Comparison of ENCODE assay signal across 1 cellular context in the genomic region with DNA sequence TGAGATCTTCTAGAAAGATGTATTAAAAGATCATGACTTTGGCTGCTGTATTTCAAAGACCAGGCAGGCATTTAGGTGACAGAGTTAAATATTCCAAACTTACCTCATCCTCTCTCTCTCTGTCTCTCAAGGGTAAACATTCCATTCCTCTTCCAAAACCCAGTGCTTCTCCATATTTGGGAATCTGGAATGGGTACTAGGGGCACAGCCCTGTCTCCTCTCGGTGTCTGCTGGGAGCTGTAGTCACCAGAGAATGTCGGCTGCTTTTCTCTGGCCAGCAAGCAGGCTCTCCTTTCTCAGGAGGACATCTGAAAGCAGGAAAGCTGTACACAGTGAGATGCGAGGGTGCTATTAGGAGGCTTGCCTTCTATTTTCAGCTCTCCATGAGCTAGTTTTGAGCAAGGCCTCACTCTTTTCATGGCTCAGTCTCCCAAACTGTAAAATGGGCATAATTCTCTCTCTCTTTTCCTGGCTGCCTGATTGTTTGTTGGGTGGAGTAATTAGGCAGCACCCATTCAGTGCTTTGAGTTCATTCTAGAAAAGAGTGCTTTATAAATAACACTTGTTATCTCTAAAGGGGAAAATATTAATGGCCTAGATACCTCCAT.
TF ChIP-seq lines count a peak whose summit lies in the region.

No MANE protein-coding gene starts in this region.

TF ChIP-seq in A549, 52 proteins besides CTCF, POLR2A, EP300 and RAD21 (continued from another document):
- TF ChIP-seq PBX3 (IDR thresholded peaks at IDR 0.05) (no peak), MYC (IDR thresholded peaks at IDR 0.05; ENCODE audit: borderline replicate concordance, low read length) (no peak), HMGXB4 (CRISPR knock-in tag; IDR thresholded peaks at IDR 0.05; ENCODE audit: borderline replicate concordance) (no peak), NFE2L2 (conservative IDR thresholded peaks at IDR 0.05; ENCODE audit: low read length) (no peak), ZC3H11A (IDR thresholded peaks at IDR 0.05) (no peak), MAFK (IDR thresholded peaks at IDR 0.05; ENCODE audit: partially characterized antibody) (no peak), ESRRA (IDR thresholded peaks at IDR 0.05; ENCODE audit: borderline replicate concordance, low read length) (no peak), ZFP36 (IDR thresholded peaks at IDR 0.05; ENCODE audit: borderline replicate concordance, partially characterized antibody) (no peak), PHF8 (IDR thresholded peaks at IDR 0.05; ENCODE audit: borderline replicate concordance, low read depth) (no peak), EHMT2 (IDR thresholded peaks at IDR 0.05; ENCODE audit: low read depth) (no peak), CHD2 (IDR thresholded peaks at IDR 0.05; ENCODE audit: low read length, partially characterized antibody) (no peak), KDM1A (IDR thresholded peaks at IDR 0.05; ENCODE audit: low read depth) (no peak)
- TF ChIP-seq, protein P1, sequence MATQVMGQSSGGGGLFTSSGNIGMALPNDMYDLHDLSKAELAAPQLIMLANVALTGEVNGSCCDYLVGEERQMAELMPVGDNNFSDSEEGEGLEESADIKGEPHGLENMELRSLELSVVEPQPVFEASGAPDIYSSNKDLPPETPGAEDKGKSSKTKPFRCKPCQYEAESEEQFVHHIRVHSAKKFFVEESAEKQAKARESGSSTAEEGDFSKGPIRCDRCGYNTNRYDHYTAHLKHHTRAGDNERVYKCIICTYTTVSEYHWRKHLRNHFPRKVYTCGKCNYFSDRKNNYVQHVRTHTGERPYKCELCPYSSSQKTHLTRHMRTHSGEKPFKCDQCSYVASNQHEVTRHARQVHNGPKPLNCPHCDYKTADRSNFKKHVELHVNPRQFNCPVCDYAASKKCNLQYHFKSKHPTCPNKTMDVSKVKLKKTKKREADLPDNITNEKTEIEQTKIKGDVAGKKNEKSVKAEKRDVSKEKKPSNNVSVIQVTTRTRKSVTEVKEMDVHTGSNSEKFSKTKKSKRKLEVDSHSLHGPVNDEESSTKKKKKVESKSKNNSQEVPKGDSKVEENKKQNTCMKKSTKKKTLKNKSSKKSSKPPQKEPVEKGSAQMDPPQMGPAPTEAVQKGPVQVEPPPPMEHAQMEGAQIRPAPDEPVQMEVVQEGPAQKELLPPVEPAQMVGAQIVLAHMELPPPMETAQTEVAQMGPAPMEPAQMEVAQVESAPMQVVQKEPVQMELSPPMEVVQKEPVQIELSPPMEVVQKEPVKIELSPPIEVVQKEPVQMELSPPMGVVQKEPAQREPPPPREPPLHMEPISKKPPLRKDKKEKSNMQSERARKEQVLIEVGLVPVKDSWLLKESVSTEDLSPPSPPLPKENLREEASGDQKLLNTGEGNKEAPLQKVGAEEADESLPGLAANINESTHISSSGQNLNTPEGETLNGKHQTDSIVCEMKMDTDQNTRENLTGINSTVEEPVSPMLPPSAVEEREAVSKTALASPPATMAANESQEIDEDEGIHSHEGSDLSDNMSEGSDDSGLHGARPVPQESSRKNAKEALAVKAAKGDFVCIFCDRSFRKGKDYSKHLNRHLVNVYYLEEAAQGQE (IDR thresholded peaks at IDR 0.05) = no peak
